In the genomic region with DNA sequence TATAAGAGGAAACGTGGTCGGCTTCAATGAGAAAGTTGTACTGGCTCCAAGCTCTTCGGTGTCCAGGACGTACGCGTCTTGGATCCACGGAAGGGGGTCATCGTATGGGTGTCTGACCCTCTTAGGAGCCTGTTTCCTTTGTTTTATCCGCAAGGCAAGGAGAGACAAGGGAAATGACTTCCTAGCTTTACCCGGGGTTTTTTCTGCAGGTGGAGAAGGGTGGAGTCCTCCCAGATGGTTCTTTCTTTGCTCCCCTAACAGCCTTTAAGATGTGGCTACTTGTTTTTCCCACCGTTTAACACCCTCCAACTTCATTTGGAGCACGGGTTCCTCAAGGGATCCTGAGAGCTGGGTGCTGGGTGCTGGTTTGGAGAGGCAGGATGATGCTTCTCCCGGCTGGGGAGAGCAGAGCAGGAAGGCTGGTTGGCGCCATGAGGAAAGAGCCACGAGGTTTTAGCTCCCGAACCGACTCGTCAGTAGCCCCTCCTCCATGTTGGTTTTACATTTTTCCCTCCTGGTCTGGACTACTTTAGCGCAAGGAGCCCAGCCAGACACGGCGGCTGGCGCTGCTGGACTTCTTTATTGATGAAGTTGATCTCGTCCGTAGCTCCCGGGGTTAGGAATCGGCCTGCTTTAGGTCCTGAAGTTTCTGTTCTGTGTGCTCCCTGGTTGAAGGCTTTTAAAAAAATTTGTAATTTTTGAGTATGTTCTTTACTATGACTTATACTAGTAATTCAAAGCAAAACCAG, we compare ENCODE assay signal across 1 cellular context.
TF ChIP-seq lines count a peak whose summit lies in the region.

No MANE protein-coding gene starts in this region.

TF ChIP-seq in K562, 482 proteins besides CTCF, POLR2A, EP300 and RAD21 (continued from another document and continues in another):
- TF ChIP-seq, protein P1, sequence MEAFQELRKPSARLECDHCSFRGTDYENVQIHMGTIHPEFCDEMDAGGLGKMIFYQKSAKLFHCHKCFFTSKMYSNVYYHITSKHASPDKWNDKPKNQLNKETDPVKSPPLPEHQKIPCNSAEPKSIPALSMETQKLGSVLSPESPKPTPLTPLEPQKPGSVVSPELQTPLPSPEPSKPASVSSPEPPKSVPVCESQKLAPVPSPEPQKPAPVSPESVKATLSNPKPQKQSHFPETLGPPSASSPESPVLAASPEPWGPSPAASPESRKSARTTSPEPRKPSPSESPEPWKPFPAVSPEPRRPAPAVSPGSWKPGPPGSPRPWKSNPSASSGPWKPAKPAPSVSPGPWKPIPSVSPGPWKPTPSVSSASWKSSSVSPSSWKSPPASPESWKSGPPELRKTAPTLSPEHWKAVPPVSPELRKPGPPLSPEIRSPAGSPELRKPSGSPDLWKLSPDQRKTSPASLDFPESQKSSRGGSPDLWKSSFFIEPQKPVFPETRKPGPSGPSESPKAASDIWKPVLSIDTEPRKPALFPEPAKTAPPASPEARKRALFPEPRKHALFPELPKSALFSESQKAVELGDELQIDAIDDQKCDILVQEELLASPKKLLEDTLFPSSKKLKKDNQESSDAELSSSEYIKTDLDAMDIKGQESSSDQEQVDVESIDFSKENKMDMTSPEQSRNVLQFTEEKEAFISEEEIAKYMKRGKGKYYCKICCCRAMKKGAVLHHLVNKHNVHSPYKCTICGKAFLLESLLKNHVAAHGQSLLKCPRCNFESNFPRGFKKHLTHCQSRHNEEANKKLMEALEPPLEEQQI (IDR thresholded peaks at IDR 0.05) = no peak
- TF ChIP-seq, protein P2, sequence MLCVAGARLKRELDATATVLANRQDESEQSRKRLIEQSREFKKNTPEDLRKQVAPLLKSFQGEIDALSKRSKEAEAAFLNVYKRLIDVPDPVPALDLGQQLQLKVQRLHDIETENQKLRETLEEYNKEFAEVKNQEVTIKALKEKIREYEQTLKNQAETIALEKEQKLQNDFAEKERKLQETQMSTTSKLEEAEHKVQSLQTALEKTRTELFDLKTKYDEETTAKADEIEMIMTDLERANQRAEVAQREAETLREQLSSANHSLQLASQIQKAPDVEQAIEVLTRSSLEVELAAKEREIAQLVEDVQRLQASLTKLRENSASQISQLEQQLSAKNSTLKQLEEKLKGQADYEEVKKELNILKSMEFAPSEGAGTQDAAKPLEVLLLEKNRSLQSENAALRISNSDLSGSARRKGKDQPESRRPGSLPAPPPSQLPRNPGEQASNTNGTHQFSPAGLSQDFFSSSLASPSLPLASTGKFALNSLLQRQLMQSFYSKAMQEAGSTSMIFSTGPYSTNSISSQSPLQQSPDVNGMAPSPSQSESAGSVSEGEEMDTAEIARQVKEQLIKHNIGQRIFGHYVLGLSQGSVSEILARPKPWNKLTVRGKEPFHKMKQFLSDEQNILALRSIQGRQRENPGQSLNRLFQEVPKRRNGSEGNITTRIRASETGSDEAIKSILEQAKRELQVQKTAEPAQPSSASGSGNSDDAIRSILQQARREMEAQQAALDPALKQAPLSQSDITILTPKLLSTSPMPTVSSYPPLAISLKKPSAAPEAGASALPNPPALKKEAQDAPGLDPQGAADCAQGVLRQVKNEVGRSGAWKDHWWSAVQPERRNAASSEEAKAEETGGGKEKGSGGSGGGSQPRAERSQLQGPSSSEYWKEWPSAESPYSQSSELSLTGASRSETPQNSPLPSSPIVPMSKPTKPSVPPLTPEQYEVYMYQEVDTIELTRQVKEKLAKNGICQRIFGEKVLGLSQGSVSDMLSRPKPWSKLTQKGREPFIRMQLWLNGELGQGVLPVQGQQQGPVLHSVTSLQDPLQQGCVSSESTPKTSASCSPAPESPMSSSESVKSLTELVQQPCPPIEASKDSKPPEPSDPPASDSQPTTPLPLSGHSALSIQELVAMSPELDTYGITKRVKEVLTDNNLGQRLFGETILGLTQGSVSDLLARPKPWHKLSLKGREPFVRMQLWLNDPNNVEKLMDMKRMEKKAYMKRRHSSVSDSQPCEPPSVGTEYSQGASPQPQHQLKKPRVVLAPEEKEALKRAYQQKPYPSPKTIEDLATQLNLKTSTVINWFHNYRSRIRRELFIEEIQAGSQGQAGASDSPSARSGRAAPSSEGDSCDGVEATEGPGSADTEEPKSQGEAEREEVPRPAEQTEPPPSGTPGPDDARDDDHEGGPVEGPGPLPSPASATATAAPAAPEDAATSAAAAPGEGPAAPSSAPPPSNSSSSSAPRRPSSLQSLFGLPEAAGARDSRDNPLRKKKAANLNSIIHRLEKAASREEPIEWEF (CRISPR knock-in tag; IDR thresholded peaks at IDR 0.05) = no peak
- peak; percentile 15; the same call in 1 of the 2 replicates for TF ChIP-seq RB1 (IDR thresholded peaks at IDR 0.05; ENCODE audit: low read depth)
- TF ChIP-seq, protein P3, sequence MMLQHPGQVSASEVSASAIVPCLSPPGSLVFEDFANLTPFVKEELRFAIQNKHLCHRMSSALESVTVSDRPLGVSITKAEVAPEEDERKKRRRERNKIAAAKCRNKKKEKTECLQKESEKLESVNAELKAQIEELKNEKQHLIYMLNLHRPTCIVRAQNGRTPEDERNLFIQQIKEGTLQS (IDR thresholded peaks at IDR 0.05) = no peak
- TF ChIP-seq, protein P3 (CRISPR knock-in tag; conservative IDR thresholded peaks at IDR 0.05) = no peak
- TF ChIP-seq MCM5 (IDR thresholded peaks at IDR 0.05; ENCODE audit: low read depth) = no peak
- TF ChIP-seq, protein P4, sequence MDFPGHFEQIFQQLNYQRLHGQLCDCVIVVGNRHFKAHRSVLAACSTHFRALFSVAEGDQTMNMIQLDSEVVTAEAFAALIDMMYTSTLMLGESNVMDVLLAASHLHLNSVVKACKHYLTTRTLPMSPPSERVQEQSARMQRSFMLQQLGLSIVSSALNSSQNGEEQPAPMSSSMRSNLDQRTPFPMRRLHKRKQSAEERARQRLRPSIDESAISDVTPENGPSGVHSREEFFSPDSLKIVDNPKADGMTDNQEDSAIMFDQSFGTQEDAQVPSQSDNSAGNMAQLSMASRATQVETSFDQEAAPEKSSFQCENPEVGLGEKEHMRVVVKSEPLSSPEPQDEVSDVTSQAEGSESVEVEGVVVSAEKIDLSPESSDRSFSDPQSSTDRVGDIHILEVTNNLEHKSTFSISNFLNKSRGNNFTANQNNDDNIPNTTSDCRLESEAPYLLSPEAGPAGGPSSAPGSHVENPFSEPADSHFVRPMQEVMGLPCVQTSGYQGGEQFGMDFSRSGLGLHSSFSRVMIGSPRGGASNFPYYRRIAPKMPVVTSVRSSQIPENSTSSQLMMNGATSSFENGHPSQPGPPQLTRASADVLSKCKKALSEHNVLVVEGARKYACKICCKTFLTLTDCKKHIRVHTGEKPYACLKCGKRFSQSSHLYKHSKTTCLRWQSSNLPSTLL (IDR thresholded peaks at IDR 0.05) = no peak
- no peak for TF ChIP-seq BCOR (IDR thresholded peaks at IDR 0.05)
- TF ChIP-seq, protein P5, sequence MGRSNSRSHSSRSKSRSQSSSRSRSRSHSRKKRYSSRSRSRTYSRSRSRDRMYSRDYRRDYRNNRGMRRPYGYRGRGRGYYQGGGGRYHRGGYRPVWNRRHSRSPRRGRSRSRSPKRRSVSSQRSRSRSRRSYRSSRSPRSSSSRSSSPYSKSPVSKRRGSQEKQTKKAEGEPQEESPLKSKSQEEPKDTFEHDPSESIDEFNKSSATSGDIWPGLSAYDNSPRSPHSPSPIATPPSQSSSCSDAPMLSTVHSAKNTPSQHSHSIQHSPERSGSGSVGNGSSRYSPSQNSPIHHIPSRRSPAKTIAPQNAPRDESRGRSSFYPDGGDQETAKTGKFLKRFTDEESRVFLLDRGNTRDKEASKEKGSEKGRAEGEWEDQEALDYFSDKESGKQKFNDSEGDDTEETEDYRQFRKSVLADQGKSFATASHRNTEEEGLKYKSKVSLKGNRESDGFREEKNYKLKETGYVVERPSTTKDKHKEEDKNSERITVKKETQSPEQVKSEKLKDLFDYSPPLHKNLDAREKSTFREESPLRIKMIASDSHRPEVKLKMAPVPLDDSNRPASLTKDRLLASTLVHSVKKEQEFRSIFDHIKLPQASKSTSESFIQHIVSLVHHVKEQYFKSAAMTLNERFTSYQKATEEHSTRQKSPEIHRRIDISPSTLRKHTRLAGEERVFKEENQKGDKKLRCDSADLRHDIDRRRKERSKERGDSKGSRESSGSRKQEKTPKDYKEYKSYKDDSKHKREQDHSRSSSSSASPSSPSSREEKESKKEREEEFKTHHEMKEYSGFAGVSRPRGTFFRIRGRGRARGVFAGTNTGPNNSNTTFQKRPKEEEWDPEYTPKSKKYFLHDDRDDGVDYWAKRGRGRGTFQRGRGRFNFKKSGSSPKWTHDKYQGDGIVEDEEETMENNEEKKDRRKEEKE (IDR thresholded peaks at IDR 0.05; ENCODE audit: borderline replicate concordance in 1 of 2, control insufficient read depth in 1 of 2, low read depth in 2 of 2, low read length in 1 of 2) = no peak
- no peak for TF ChIP-seq MEIS2 (IDR thresholded peaks at IDR 0.05; ENCODE audit: partially characterized antibody)
- TF ChIP-seq KLF16 (IDR thresholded peaks at IDR 0.05) = no peak
- TF ChIP-seq TAF1 (IDR thresholded peaks at IDR 0.05; ENCODE audit: control insufficient read depth, extremely low read depth, insufficient read depth, low read length, severe bottlenecking) = peak; percentile 82
- TF ChIP-seq MXI1 (IDR thresholded peaks at IDR 0.05; ENCODE audit: low read depth, low read length) = 0 out of 2 replicates have a peak, but pooled peaks have one; percentile 7
- no peak for TF ChIP-seq ZFP30 (CRISPR knock-in tag; IDR thresholded peaks at IDR 0.05; ENCODE audit: borderline replicate concordance)
- TF ChIP-seq, protein P6, sequence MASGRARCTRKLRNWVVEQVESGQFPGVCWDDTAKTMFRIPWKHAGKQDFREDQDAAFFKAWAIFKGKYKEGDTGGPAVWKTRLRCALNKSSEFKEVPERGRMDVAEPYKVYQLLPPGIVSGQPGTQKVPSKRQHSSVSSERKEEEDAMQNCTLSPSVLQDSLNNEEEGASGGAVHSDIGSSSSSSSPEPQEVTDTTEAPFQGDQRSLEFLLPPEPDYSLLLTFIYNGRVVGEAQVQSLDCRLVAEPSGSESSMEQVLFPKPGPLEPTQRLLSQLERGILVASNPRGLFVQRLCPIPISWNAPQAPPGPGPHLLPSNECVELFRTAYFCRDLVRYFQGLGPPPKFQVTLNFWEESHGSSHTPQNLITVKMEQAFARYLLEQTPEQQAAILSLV (tag; IDR thresholded peaks at IDR 0.05) = no peak; the same call in 1 of the 2 replicates
- TF ChIP-seq RHOXF2B (CRISPR knock-in tag; conservative IDR thresholded peaks at IDR 0.05) = no peak
- TF ChIP-seq, protein P7, sequence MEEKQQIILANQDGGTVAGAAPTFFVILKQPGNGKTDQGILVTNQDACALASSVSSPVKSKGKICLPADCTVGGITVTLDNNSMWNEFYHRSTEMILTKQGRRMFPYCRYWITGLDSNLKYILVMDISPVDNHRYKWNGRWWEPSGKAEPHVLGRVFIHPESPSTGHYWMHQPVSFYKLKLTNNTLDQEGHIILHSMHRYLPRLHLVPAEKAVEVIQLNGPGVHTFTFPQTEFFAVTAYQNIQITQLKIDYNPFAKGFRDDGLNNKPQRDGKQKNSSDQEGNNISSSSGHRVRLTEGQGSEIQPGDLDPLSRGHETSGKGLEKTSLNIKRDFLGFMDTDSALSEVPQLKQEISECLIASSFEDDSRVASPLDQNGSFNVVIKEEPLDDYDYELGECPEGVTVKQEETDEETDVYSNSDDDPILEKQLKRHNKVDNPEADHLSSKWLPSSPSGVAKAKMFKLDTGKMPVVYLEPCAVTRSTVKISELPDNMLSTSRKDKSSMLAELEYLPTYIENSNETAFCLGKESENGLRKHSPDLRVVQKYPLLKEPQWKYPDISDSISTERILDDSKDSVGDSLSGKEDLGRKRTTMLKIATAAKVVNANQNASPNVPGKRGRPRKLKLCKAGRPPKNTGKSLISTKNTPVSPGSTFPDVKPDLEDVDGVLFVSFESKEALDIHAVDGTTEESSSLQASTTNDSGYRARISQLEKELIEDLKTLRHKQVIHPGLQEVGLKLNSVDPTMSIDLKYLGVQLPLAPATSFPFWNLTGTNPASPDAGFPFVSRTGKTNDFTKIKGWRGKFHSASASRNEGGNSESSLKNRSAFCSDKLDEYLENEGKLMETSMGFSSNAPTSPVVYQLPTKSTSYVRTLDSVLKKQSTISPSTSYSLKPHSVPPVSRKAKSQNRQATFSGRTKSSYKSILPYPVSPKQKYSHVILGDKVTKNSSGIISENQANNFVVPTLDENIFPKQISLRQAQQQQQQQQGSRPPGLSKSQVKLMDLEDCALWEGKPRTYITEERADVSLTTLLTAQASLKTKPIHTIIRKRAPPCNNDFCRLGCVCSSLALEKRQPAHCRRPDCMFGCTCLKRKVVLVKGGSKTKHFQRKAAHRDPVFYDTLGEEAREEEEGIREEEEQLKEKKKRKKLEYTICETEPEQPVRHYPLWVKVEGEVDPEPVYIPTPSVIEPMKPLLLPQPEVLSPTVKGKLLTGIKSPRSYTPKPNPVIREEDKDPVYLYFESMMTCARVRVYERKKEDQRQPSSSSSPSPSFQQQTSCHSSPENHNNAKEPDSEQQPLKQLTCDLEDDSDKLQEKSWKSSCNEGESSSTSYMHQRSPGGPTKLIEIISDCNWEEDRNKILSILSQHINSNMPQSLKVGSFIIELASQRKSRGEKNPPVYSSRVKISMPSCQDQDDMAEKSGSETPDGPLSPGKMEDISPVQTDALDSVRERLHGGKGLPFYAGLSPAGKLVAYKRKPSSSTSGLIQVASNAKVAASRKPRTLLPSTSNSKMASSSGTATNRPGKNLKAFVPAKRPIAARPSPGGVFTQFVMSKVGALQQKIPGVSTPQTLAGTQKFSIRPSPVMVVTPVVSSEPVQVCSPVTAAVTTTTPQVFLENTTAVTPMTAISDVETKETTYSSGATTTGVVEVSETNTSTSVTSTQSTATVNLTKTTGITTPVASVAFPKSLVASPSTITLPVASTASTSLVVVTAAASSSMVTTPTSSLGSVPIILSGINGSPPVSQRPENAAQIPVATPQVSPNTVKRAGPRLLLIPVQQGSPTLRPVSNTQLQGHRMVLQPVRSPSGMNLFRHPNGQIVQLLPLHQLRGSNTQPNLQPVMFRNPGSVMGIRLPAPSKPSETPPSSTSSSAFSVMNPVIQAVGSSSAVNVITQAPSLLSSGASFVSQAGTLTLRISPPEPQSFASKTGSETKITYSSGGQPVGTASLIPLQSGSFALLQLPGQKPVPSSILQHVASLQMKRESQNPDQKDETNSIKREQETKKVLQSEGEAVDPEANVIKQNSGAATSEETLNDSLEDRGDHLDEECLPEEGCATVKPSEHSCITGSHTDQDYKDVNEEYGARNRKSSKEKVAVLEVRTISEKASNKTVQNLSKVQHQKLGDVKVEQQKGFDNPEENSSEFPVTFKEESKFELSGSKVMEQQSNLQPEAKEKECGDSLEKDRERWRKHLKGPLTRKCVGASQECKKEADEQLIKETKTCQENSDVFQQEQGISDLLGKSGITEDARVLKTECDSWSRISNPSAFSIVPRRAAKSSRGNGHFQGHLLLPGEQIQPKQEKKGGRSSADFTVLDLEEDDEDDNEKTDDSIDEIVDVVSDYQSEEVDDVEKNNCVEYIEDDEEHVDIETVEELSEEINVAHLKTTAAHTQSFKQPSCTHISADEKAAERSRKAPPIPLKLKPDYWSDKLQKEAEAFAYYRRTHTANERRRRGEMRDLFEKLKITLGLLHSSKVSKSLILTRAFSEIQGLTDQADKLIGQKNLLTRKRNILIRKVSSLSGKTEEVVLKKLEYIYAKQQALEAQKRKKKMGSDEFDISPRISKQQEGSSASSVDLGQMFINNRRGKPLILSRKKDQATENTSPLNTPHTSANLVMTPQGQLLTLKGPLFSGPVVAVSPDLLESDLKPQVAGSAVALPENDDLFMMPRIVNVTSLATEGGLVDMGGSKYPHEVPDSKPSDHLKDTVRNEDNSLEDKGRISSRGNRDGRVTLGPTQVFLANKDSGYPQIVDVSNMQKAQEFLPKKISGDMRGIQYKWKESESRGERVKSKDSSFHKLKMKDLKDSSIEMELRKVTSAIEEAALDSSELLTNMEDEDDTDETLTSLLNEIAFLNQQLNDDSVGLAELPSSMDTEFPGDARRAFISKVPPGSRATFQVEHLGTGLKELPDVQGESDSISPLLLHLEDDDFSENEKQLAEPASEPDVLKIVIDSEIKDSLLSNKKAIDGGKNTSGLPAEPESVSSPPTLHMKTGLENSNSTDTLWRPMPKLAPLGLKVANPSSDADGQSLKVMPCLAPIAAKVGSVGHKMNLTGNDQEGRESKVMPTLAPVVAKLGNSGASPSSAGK (IDR thresholded peaks at IDR 0.05) = peak; percentile 83
